ENCODE assay signal across 9 cellular contexts in genomic region chr17:41773190-41773588, GRCh38. TPM values are rescaled to one million over a fixed set of nuclear protein-coding genes. Genes with fewer than 3 reads are reported as not detected.
DNase-seq lines count a peak whose midpoint lies in the region; ATAC-seq and TF ChIP-seq lines count a peak whose summit lies in the region.
"Had no signal": no experiment of that assay in that cellular context is flagged by ENCODE, and none has a peak within 500 bp of the region (broad histone marks: within the 10 kb centered on the region; RNA-seq: fewer than 3 reads in every experiment).

No MANE protein-coding gene starts in this region.

- H2AK5ac ChIP-seq in IMR-90 (ENCODE audit: low read depth, low read length): peak overlapping the region; percentile 94

- H2AK9ac ChIP-seq in IMR-90 (replicated peaks; ENCODE audit: low read depth, low read length, poor library complexity): peak overlapping the region; percentile 60

- POLR2A ChIA-PET in A673 (lab: Charles Lee; ENCODE audit: low non-redundant PET): no interaction called here
- POLR2A ChIA-PET in IMR-90 (lab: Charles Lee; ENCODE audit: unreplicated experiment): interaction anchor here (0.5 to 1.3 kb wide), 2 partner anchors 13 to 19 kb away, joined by 3 read pairs; partner anchors contain the start of gene JUP

- intact Hi-C loops in A673 (cut with micrococcal nuclease; ENCODE audit: unreplicated experiment): no loop called here
- intact Hi-C loops in IMR-90 (cut with micrococcal nuclease): no loop called here
- intact Hi-C loops in left lung (cut with DNase I): no loop called here

- peak overlapping the region; percentile 75 for H2BK120ac ChIP-seq in IMR-90 (ENCODE audit: low read depth, low read length)

- ATAC-seq in IMR-90 (ENCODE audit: low read depth) (peak; percentile 78), left lung (peak; percentile 63), HG03108 (IDR thresholded peaks at IDR 0.05; ENCODE audit: unreplicated experiment) (no peak)

- peak overlapping the region; percentile 81 to 83 for H4K8ac ChIP-seq in IMR-90 (ENCODE audit: low read depth in 2 of 2, low read length in 2 of 2)

- DNase-seq in A673 (ENCODE audit: low spot score) (peak; percentile 14), IMR-90 (peak; percentile 91), caudate nucleus (lab: John Stamatoyannopoulos, UW) (no peak), left lung (peak; percentile 78 to 90), hypothalamus (lab: John Stamatoyannopoulos, UW) (no peak), midbrain (lab: John Stamatoyannopoulos, UW) (no peak), NOMO-1 treated with dmso at 0.1 percent for 144 hours (lab: John Stamatoyannopoulos, UW; ENCODE audit: unreplicated experiment) (no peak)
- DNase-seq: DND-41 had no signal

- peak overlapping the region; percentile 7; the same call in 1 of the 2 replicates for H3K23ac ChIP-seq in IMR-90 (ENCODE audit: low read depth, low read length)

- no peaks in the 10 kb centered on the region for H3K27me3 ChIP-seq in A673 (replicated peaks; ENCODE audit: insufficient read depth, low read depth, low read length, poor library complexity)
- H3K27me3 ChIP-seq in IMR-90 (ENCODE audit: control insufficient read depth, insufficient read depth, low read length): no peaks in the 10 kb centered on the region
- H3K27me3 ChIP-seq in left lung: no peaks in the 10 kb centered on the region

- H2AFZ ChIP-seq in IMR-90 (replicated peaks; ENCODE audit: low read length, poor library complexity): peak overlapping the region; percentile 72

- WGBS in IMR-90 (ENCODE audit: extremely low coverage in 2 of 2, insufficient read length in 1 of 2), 2 experiments: no CpG with 5 or more reads among the region's 12 CpGs

- dilution Hi-C loops in IMR-90 (cut with HindIII; ENCODE audit: low sequenced_read_pairs, unreplicated experiment): no loop called here

- peak overlapping the region; percentile 17 for H3K18ac ChIP-seq in IMR-90 (ENCODE audit: low read depth, low read length)

- H3K14ac ChIP-seq in IMR-90 (replicated peaks; ENCODE audit: low read depth, low read length): peak overlapping the region; percentile 70

- H3K9me3 ChIP-seq in A673 (ENCODE audit: low read depth, low read length, poor library complexity, severe bottlenecking) (no peaks in the 10 kb centered on the region), IMR-90 (ENCODE audit: control insufficient read depth, insufficient read depth, low read length) (no peaks in the 10 kb centered on the region), left lung (no peaks in the 10 kb centered on the region)

- H3K4me1 ChIP-seq in A673 (ENCODE audit: insufficient read depth, low read length, poor library complexity, severe bottlenecking): no peaks in the 10 kb centered on the region
- peaks cover 24% of the 10 kb centered on the region for H3K4me1 ChIP-seq in IMR-90 (ENCODE audit: control insufficient read depth, insufficient read depth, low read length)
- H3K4me1 ChIP-seq in left lung: peaks cover 37 to 67% of the 10 kb centered on the region in 2 donors

- no peak for TF ChIP-seq POLR2A in IMR-90 (IDR thresholded peaks at IDR 0.05; ENCODE audit: low read depth, low read length)

- H3K36me3 ChIP-seq in A673 (ENCODE audit: insufficient read depth, low read length, poor library complexity, severe bottlenecking) (no peaks in the 10 kb centered on the region), IMR-90 (ENCODE audit: control insufficient read depth, insufficient read depth, low read length) (peaks cover 46% of the 10 kb centered on the region), left lung (peaks cover 0 to 36% of the 10 kb centered on the region in 2 donors)

- TF ChIP-seq CTCF in A673 (conservative IDR thresholded peaks at IDR 0.05; ENCODE audit: low read depth, low read length) (no peak), IMR-90 (conservative IDR thresholded peaks at IDR 0.05; ENCODE audit: low read depth, low read length) (no peak), left lung (IDR thresholded peaks at IDR 0.05) (no peak)

- H4K5ac ChIP-seq in IMR-90 (ENCODE audit: low read depth, low read length): peak overlapping the region; percentile 26

- no peak overlapping the region for H3K9ac ChIP-seq in IMR-90 (ENCODE audit: low read depth, low read length)

- BruUV-seq in A673 (replicated peaks; lab: Mats Ljungman, UMichigan) (no TSS peak), IMR-90 (replicated peaks; lab: Mats Ljungman, UMichigan) (no TSS peak)

- H2BK20ac ChIP-seq in IMR-90 (ENCODE audit: low read depth, low read length): peak overlapping the region; percentile 82

- H4K91ac ChIP-seq in IMR-90 (ENCODE audit: insufficient read depth, low read depth, low read length): peak overlapping the region; percentile 86

- peaks cover 31% of the 10 kb centered on the region for H4K20me1 ChIP-seq in IMR-90 (ENCODE audit: insufficient read depth, low read length)

- H2BK15ac ChIP-seq in IMR-90 (ENCODE audit: low read depth, low read length): peak overlapping the region; percentile 86; the same call in 2 of the 3 replicates

- no peak overlapping the region for H3K27ac ChIP-seq in A673 (ENCODE audit: low read depth, low read length, poor library complexity, severe bottlenecking)
- H3K27ac ChIP-seq in IMR-90 (ENCODE audit: insufficient read depth, low read length): peak overlapping the region; percentile 17
- H3K27ac ChIP-seq in caudate nucleus (ENCODE audit: low read depth, low read length): peak overlapping the region; percentile 36
- peak overlapping the region; percentile 47 to 79 for H3K27ac ChIP-seq in left lung

- TF ChIP-seq RAD21 in IMR-90 (IDR thresholded peaks at IDR 0.05; ENCODE audit: low read length): peak; percentile 10; the same call in 1 of the 2 replicates

- peak overlapping the region; percentile 49 for H2BK5ac ChIP-seq in IMR-90 (ENCODE audit: low read depth, low read length, poor library complexity, severe bottlenecking)

- in situ Hi-C loops in IMR-90 (cut with MboI; ENCODE audit: low sequenced_read_pairs): no loop called here

- peaks cover 24% of the 10 kb centered on the region for H3K9me1 ChIP-seq in IMR-90 (ENCODE audit: insufficient read depth, low read length)

- H3K4me2 ChIP-seq in IMR-90 (ENCODE audit: low read depth, low read length): peak overlapping the region; percentile 4; the same call in 1 of the 2 replicates

- H3K56ac ChIP-seq in IMR-90 (ENCODE audit: extremely low read depth, insufficient read depth, low read length): no peak overlapping the region

- H3K4me3 ChIP-seq in A673 (ENCODE audit: low read depth, low read length, poor library complexity, severe bottlenecking) (no peak overlapping the region), IMR-90 (ENCODE audit: insufficient read depth, low read depth, low read length) (no peak overlapping the region), left lung (no peak overlapping the region)

- peak overlapping the region; percentile 91 for H3K4ac ChIP-seq in IMR-90 (ENCODE audit: low read depth, low read length)

- CTCF ChIA-PET in A673 (lab: Charles Lee): no interaction called here
- CTCF ChIA-PET in IMR-90 (lab: Yijun Ruan, JAX): interaction anchor here (0.8 to 1.2 kb wide), 3 partner anchors 13 to 29 kb away, joined by 3 to 12 read pairs (median 5); partner anchors contain the start of gene JUP

- peaks cover 14 to 53% of the 10 kb centered on the region in 2 experiments; a peak in 3 of 4 replicates for H3K79me1 ChIP-seq in IMR-90 (ENCODE audit: low read depth in 1 of 2, low read length in 2 of 2)

TF ChIP-seq in IMR-90, 13 proteins besides CTCF, POLR2A, EP300 and RAD21 (continues in another document):
- no peak for TF ChIP-seq MAFK (IDR thresholded peaks at IDR 0.05; ENCODE audit: low read depth, low read length)
- peak; percentile 77; the same call in 1 of the 2 replicates for TF ChIP-seq FOS (IDR thresholded peaks at IDR 0.05; ENCODE audit: low read depth, low read length)
- no peak for TF ChIP-seq CHD1 (IDR thresholded peaks at IDR 0.05; ENCODE audit: low read depth, low read length)
- TF ChIP-seq USF2 (IDR thresholded peaks at IDR 0.05; ENCODE audit: low read depth, low read length): no peak
- no peak for TF ChIP-seq RFX5 (IDR thresholded peaks at IDR 0.05; ENCODE audit: low read depth, low read length)
- peak; percentile 27; the same call in 1 of the 2 replicates for TF ChIP-seq BHLHE40 (IDR thresholded peaks at IDR 0.05; ENCODE audit: low read depth, low read length)
- TF ChIP-seq SMC3 (IDR thresholded peaks at IDR 0.05; ENCODE audit: low read depth, low read length): no peak
- TF ChIP-seq RCOR1 (IDR thresholded peaks at IDR 0.05; ENCODE audit: insufficient replicate concordance, low read length): peak; percentile 55
- peak; percentile 68; the same call in 1 of the 2 replicates for TF ChIP-seq MAZ (IDR thresholded peaks at IDR 0.05; ENCODE audit: borderline replicate concordance, low read depth, low read length)

RNA-seq across cellular contexts. Expression of gene JUP, which starts 13.3 kb away (rescaled TPM):
- total RNA-seq in A673 (2021): 15.7 and 25.2 TPM in 2 replicates
- 12.9 and 14.7 TPM in 2 replicates for total RNA-seq in IMR-90 (2012; rRNA removed)
- 27.3 and 28.4 TPM in 2 replicates for polyA plus RNA-seq in IMR-90 (2012; rRNA removed)
- 14.0 and 35.6 TPM in 2 replicates for polyA plus RNA-seq in IMR-90 (2012; cell fraction: cytosol; rRNA removed)
- 17.9 and 32.0 TPM in 2 replicates for polyA plus RNA-seq in IMR-90 (2012; cell fraction: nucleus; rRNA removed; ENCODE audit: low replicate concordance)
- total RNA-seq in left lung: 100 to 1,000 TPM in 1 of 2 donors, 10 to 100 TPM in 1; 94.2 to 148 TPM

RNA-seq across cellular contexts. Expression of gene P3H4, which starts 38.6 kb away (rescaled TPM):
- total RNA-seq in A673 (2021): 5.9 and 6.6 TPM in 2 replicates
- total RNA-seq in IMR-90 (2012; rRNA removed): 21.5 and 22.2 TPM in 2 replicates
- polyA plus RNA-seq in IMR-90 (2012; rRNA removed): 66.7 and 76.9 TPM in 2 replicates
- 97.5 and 103 TPM in 2 replicates for polyA plus RNA-seq in IMR-90 (2012; cell fraction: cytosol; rRNA removed)
- polyA plus RNA-seq in IMR-90 (2012; cell fraction: nucleus; rRNA removed; ENCODE audit: low replicate concordance): 24.6 and 46.5 TPM in 2 replicates
- 10 to 100 TPM; 19.1 to 27.8 TPM for total RNA-seq in left lung

RNA-seq across cellular contexts. Expression of gene HAP1, which starts 38.7 kb away (rescaled TPM):
- 1.4 and 1.5 TPM in 2 replicates for total RNA-seq in A673 (2021)
- total RNA-seq in IMR-90 (2012; rRNA removed): under 0.01 TPM in 1 of 2 replicates, not detected in the other
- polyA plus RNA-seq in IMR-90 (2012; rRNA removed): 0.09 and 0.11 TPM in 2 replicates
- polyA plus RNA-seq in IMR-90 (2012; cell fraction: cytosol; rRNA removed): 0.02 and 0.03 TPM in 2 replicates
- polyA plus RNA-seq in IMR-90 (2012; cell fraction: nucleus; rRNA removed; ENCODE audit: low replicate concordance): 1.1 and 1.3 TPM in 2 replicates
- under 1 TPM; 0.16 to 0.32 TPM for total RNA-seq in left lung

RNA-seq across cellular contexts. Expression of gene FKBP10, which starts 39.6 kb away (rescaled TPM):
- total RNA-seq in A673 (2021): 30.0 and 43.6 TPM in 2 replicates
- total RNA-seq in IMR-90 (2012; rRNA removed): 156 and 170 TPM in 2 replicates
- polyA plus RNA-seq in IMR-90 (2012; rRNA removed): 984 and 1,083 TPM in 2 replicates
- polyA plus RNA-seq in IMR-90 (2012; cell fraction: cytosol; rRNA removed): 808 and 968 TPM in 2 replicates
- 1,533 and 3,276 TPM in 2 replicates for polyA plus RNA-seq in IMR-90 (2012; cell fraction: nucleus; rRNA removed; ENCODE audit: low replicate concordance)
- total RNA-seq in left lung: 100 to 1,000 TPM in 1 of 2 donors, 10 to 100 TPM in 1; 82.1 to 129 TPM

Comparison
In these comparisons a context has a peak if more than half of its experiments do, and no peak if none do; other contexts are left out.
1. DNase-seq: peak in A673 (single experiment), IMR-90 (single experiment) and left lung (2 of 2); none in caudate nucleus (0 of 61), hypothalamus (0 of 51), midbrain (single experiment) and NOMO-1 treated with dmso at 0.1 percent for 144 hours (single experiment).